In the genomic region with DNA sequence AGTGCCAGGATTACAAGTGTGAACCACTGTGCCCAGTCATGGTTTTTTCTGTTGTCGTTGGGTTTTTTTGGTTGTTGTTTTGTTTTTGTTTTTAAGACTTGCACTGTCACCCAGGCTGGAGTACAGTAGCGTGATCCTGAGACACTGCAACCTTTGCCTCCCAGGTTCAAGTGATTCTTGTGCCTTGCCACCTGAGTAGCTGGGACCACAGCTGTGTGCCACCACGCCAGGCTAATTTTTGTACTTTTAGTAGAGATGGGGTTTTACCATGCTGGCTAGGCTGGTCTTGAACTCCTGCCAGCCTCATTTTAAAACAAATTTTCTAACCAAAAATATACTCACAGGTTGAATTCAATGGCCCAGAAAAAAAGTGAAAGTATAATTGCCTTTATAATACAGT, we compare ENCODE assay signal across 9 cellular contexts.
"Had no signal": no experiment of that assay in that cellular context is flagged by ENCODE, and none has a peak within 500 bp of the region (broad histone marks: within the 10 kb centered on the region; RNA-seq: fewer than 3 reads in every experiment).

No MANE protein-coding gene starts in this region.

- H3K9me3 Mint-ChIP-seq: activated CD4-positive, alpha-beta T cell treated with anti-CD3 and anti-CD28 coated beads, Interleukin-2, amount 10 ng/mL, durations not matched to agents 24 days and 14 days had no signal

- H3K4me1 ChIP-seq: heart left ventricle, transverse colon had no signal

- H3K4me1 Mint-ChIP-seq: activated CD4-positive, alpha-beta T cell treated with anti-CD3 and anti-CD28 coated beads, Interleukin-2, amount 10 ng/mL, durations not matched to agents 24 days and 14 days; activated naive CD4-positive, alpha-beta T cell treated with anti-CD3 and anti-CD28 coated beads, Interleukin-2, amount 10 ng/mL, durations not matched to agents 7 days and 5 days had no signal

- H3K4me3 Mint-ChIP-seq: activated CD4-positive, alpha-beta T cell treated with anti-CD3 and anti-CD28 coated beads, Interleukin-2, amount 10 ng/mL, durations not matched to agents 24 days and 14 days; activated naive CD4-positive, alpha-beta T cell treated with anti-CD3 and anti-CD28 coated beads, Interleukin-2, amount 10 ng/mL, durations not matched to agents 7 days and 5 days; WTC11 had no signal

- H3K27ac Mint-ChIP-seq: activated CD4-positive, alpha-beta T cell treated with anti-CD3 and anti-CD28 coated beads, Interleukin-2, amount 10 ng/mL, durations not matched to agents 24 days and 14 days; activated naive CD4-positive, alpha-beta T cell treated with anti-CD3 and anti-CD28 coated beads, Interleukin-2, amount 10 ng/mL, durations not matched to agents 7 days and 5 days; naive B cell; WTC11 had no signal

- H3K9me3 ChIP-seq: transverse colon had no signal

- H3K36me3 ChIP-seq: cardiac muscle cell, heart left ventricle, transverse colon had no signal

- H3K27ac ChIP-seq: cardiac muscle cell, heart left ventricle, transverse colon had no signal

- DNase-seq: activated CD4-positive, alpha-beta T cell treated with anti-CD3 and anti-CD28 coated beads, Interleukin-2, amount 10 ng/mL, durations not matched to agents 24 days and 14 days; activated CD8-positive, alpha-beta memory T cell treated with anti-CD3 and anti-CD28 coated beads for 24 hours; activated naive CD4-positive, alpha-beta T cell treated with anti-CD3 and anti-CD28 coated beads, Interleukin-2, amount 10 ng/mL, durations not matched to agents 7 days and 5 days; heart left ventricle; naive B cell; small intestine; transverse colon had no signal

- H3K27me3 ChIP-seq: cardiac muscle cell, heart left ventricle, transverse colon had no signal

- H3K4me3 ChIP-seq: cardiac muscle cell, heart left ventricle, transverse colon had no signal

- ATAC-seq: heart left ventricle, WTC11 had no signal
